Comparison of ENCODE assay signal across 20 cellular contexts in the genomic region with DNA sequence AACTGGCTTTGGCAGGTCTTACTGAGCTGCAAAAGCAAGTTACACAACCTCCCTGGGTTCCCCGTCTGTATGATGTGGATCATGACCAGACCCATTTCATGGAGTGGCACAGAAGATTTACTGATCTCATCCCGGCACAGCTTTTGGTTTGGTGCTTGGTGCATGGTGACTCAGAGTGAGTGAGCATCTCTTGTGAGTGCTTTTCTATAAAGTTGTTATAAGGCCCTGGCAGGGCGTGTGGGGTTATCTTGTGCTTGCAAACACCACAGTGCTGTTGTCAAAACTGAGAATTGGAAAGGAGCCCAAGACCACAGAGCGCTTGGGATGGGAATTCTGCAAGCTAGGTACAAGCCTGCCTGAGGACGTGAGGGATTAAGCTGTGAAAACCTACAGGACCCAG.
"Had no signal": no experiment of that assay in that cellular context is flagged by ENCODE, and none has a peak within 500 bp of the region (broad histone marks: within the 10 kb centered on the region; RNA-seq: fewer than 3 reads in every experiment).

No MANE protein-coding gene starts in this region.

- H3K4me3 Mint-ChIP-seq: activated B cell treated with CpG ODN at 0.5 μM for 24 hours; activated CD8-positive, alpha-beta T cell treated with anti-CD3 and anti-CD28 coated beads for 36 hours; activated naive CD8-positive, alpha-beta T cell treated with anti-CD3 and anti-CD28 coated beads for 36 hours; activated T-cell treated with anti-CD3 and anti-CD28 coated beads, Interleukin-2, amount 50 U/mL, for 4 hours; memory B cell; natural killer cell had no signal

- DNase-seq: activated B cell treated with CpG ODN at 0.5 μM for 24 hours; activated CD4-positive, alpha-beta T cell treated with anti-CD3 and anti-CD28 coated beads for 48 hours; activated CD8-positive, alpha-beta T cell treated with anti-CD3 and anti-CD28 coated beads for 36 hours; activated gamma-delta T cell treated with Interleukin-2 at 50 U/mL for 16 hours; activated naive CD8-positive, alpha-beta T cell treated with anti-CD3 and anti-CD28 coated beads for 36 hours; activated T-cell treated with anti-CD3 and anti-CD28 coated beads, Interleukin-2, amount 50 U/mL, for 4 hours; amygdala; hippocampal formation; kidney; left ventricle myocardium inferior; natural killer cell; sigmoid colon; stimulated activated CD4-positive, alpha-beta T cell treated with anti-CD3 and anti-CD28 coated beads, Interleukin-1b, Interleukin-23, amount 100 ng/mL, for 48 hours; stomach; T-helper 2 cell; testis; upper lobe of right lung had no signal

- H3K36me3 ChIP-seq: left ventricle myocardium inferior, neutrophil, sigmoid colon, stomach, upper lobe of right lung had no signal

- H2AFZ ChIP-seq: parathyroid adenoma had no signal

- H3K4me1 ChIP-seq: left ventricle myocardium inferior, testis, upper lobe of right lung had no signal

- H3K4me1 Mint-ChIP-seq: activated naive CD8-positive, alpha-beta T cell treated with anti-CD3 and anti-CD28 coated beads for 36 hours; natural killer cell had no signal

- H3K4me3 ChIP-seq: left ventricle myocardium inferior, sigmoid colon, stomach, testis, upper lobe of right lung had no signal

- ATAC-seq: activated CD8-positive, alpha-beta T cell treated with anti-CD3 and anti-CD28 coated beads for 36 hours; activated T-cell treated with anti-CD3 and anti-CD28 coated beads, Interleukin-2, amount 50 U/mL, for 4 hours; natural killer cell; upper lobe of right lung had no signal

- H3K36me3 Mint-ChIP-seq: activated naive CD8-positive, alpha-beta T cell treated with anti-CD3 and anti-CD28 coated beads for 36 hours; memory B cell; natural killer cell had no signal

- H3K27ac Mint-ChIP-seq: activated B cell treated with CpG ODN at 0.5 μM for 24 hours; activated CD8-positive, alpha-beta T cell treated with anti-CD3 and anti-CD28 coated beads for 36 hours; activated naive CD8-positive, alpha-beta T cell treated with anti-CD3 and anti-CD28 coated beads for 36 hours; memory B cell; natural killer cell had no signal

- H3K9me3 Mint-ChIP-seq: activated B cell treated with CpG ODN at 0.5 μM for 24 hours; activated CD8-positive, alpha-beta T cell treated with anti-CD3 and anti-CD28 coated beads for 36 hours; activated naive CD8-positive, alpha-beta T cell treated with anti-CD3 and anti-CD28 coated beads for 36 hours; activated T-cell treated with anti-CD3 and anti-CD28 coated beads, Interleukin-2, amount 50 U/mL, for 4 hours; memory B cell; natural killer cell had no signal

- H3K27ac ChIP-seq: left ventricle myocardium inferior, neutrophil, parathyroid adenoma, sigmoid colon, stomach, testis, upper lobe of right lung had no signal

- H3K79me2 ChIP-seq: parathyroid adenoma had no signal

- H3K27me3 ChIP-seq: neutrophil, sigmoid colon, stomach, testis, upper lobe of right lung had no signal

- H3K9me3 ChIP-seq: left ventricle myocardium inferior, neutrophil, sigmoid colon, stomach, testis, upper lobe of right lung had no signal

- H3K27me3 Mint-ChIP-seq: activated B cell treated with CpG ODN at 0.5 μM for 24 hours, memory B cell had no signal

- FAIRE-seq: kidney had no signal

- H3K9ac ChIP-seq: parathyroid adenoma had no signal
